In genomic region chr20:38628580-38629470, GRCh38 we compare ENCODE assay signal across 32 cellular contexts. TPM values are rescaled to one million over a fixed set of nuclear protein-coding genes. Genes with fewer than 3 reads are reported as not detected.
DNase-seq lines count a peak whose midpoint lies in the region; ATAC-seq and TF ChIP-seq lines count a peak whose summit lies in the region.
"Had no signal": no experiment of that assay in that cellular context is flagged by ENCODE, and none has a peak within 500 bp of the region (broad histone marks: within the 10 kb centered on the region; RNA-seq: fewer than 3 reads in every experiment).

No MANE protein-coding gene starts in this region.

- H3K56ac ChIP-seq in H9 (ENCODE audit: insufficient read length, low read depth, low read length), result no peak overlapping the region

- intact Hi-C loops in left colon (cut with DNase I, micrococcal nuclease), result no loop called here
- intact Hi-C loops in activated T-helper 2 cell treated with anti-CD3 and anti-CD28 coated beads, Interferon-gamma antibody, Interleukin-2, Interleukin-4, amounts not matched to agents 10 μg/mL and 5 μg/mL and 100 μg/mL, durations not matched to agents 14 hours and 24 hours and 36 hours (cut with micrococcal nuclease), result no loop called here

- H3K27me3 ChIP-seq in DOHH2 (ENCODE audit: control insufficient read depth, low read length) (no peaks in the 10 kb centered on the region), H9 (ENCODE audit: insufficient read depth, low read length) (no peaks in the 10 kb centered on the region)
- H3K27me3 ChIP-seq: BE2C, hepatocyte had no signal

- DNase-seq in H9, result peak; percentile 53
- no peak for DNase-seq in SK-N-MC (ENCODE audit: low read depth, low spot score)
- no peak for DNase-seq in left colon
- no peak for DNase-seq in activated T-helper 2 cell treated with anti-CD3 and anti-CD28 coated beads, Interferon-gamma antibody, Interleukin-2, Interleukin-4, amounts not matched to agents 10 μg/mL and 5 μg/mL and 100 μg/mL, durations not matched to agents 14 hours and 24 hours and 36 hours (ENCODE audit: low spot score)
- DNase-seq: activated CD4-positive, alpha-beta T cell treated with anti-CD3 and anti-CD28 coated beads for 4 hours; activated CD8-positive, alpha-beta memory T cell treated with anti-CD3 and anti-CD28 coated beads for 24 hours; activated naive CD4-positive, alpha-beta T cell treated with Interleukin-2 at 50 U/mL for 16 hours; activated T-cell treated with anti-CD3 and anti-CD28 coated beads, Interleukin-2, amount 50 U/mL, for 1 hour; BE2C; cerebellar nuclear complex; DMS79; gastrocnemius medialis; GM23248; IMR-90; midbrain; naive thymus-derived CD8-positive, alpha-beta T cell; NCI-H1105; NCI-H2029 treated with DMSO at 0.1 percent for 48 hours; NCI-H446 treated with DMSO at 0.1 percent for 48 hours; occipital lobe; stimulated activated naive CD8-positive, alpha-beta T cell treated with anti-CD3 and anti-CD28 coated beads, Interleukin-15, Interleukin-2, amounts not matched to agents 100 U/mL and 50 U/mL, for 24 hours had no signal

- H3K9me3 Mint-ChIP-seq in H9, result no peaks in the 10 kb centered on the region
- H3K9me3 Mint-ChIP-seq in activated T-helper 2 cell treated with anti-CD3 and anti-CD28 coated beads, Interferon-gamma antibody, Interleukin-2, Interleukin-4, amounts not matched to agents 10 μg/mL and 5 μg/mL and 100 μg/mL, durations not matched to agents 14 hours and 24 hours and 36 hours, result no peaks in the 10 kb centered on the region
- H3K9me3 Mint-ChIP-seq: T-helper 2 cell treated with Interferon-gamma antibody and Interleukin-4, amounts not matched to agents 5 μg/mL and 100 μg/mL, for 36 hours had no signal

- peak overlapping the region; percentile 61 for H3K18ac ChIP-seq in H9 (ENCODE audit: insufficient read length, low read depth, low read length)

- H3K4me1 ChIP-seq in DOHH2 (ENCODE audit: control insufficient read depth, low read length) (peaks cover 7% of the 10 kb centered on the region), H9 (ENCODE audit: insufficient read depth, low read length) (no peaks in the 10 kb centered on the region; the same call in 1 of the 2 replicates)
- H3K4me1 ChIP-seq: BE2C, gastrocnemius medialis had no signal

- no peak overlapping the region for H4K8ac ChIP-seq in H9 (replicated peaks; ENCODE audit: insufficient read length, low read depth, low read length)

- no peaks in the 10 kb centered on the region for H3K79me1 ChIP-seq in H9 (ENCODE audit: insufficient read depth, low read depth, low read length, poor library complexity, severe bottlenecking)

- H3K4me2 ChIP-seq in DOHH2 (ENCODE audit: low read length) (0 out of 2 replicates have a peak overlapping the region, but pooled peaks have one; percentile 21), H9 (ENCODE audit: insufficient read depth, insufficient read length, low read length) (no peak overlapping the region)
- H3K4me2 ChIP-seq: hepatocyte had no signal

- no CpG with 5 or more reads among the region's 9 CpGs for WGBS in H9 (ENCODE audit: extremely low coverage, insufficient read length, low lambda C conversion rate)

- no peak overlapping the region for H3T11ph ChIP-seq in H9 (ENCODE audit: low read length)

- H2BK120ac ChIP-seq in H9 (ENCODE audit: low read depth, low read length, poor library complexity, severe bottlenecking), result no peak overlapping the region

- H3K9me2 ChIP-seq in DOHH2 (replicated peaks; ENCODE audit: control insufficient read depth, low read length), result no peaks in the 10 kb centered on the region

- no peak overlapping the region for H2BK12ac ChIP-seq in H9 (ENCODE audit: insufficient read length, low read depth, low read length)

- ATAC-seq in left colon (peak; percentile 69), HG03139 (IDR thresholded peaks at IDR 0.05; ENCODE audit: unreplicated experiment) (no peak), GM21528 (IDR thresholded peaks at IDR 0.05; ENCODE audit: low FRiP score, unreplicated experiment) (no peak)
- ATAC-seq: gastrocnemius medialis; naive thymus-derived CD8-positive, alpha-beta T cell; stimulated activated naive CD8-positive, alpha-beta T cell treated with anti-CD3 and anti-CD28 coated beads, Interleukin-15, Interleukin-2, amounts not matched to agents 100 U/mL and 50 U/mL, for 24 hours had no signal

- no peak overlapping the region for H3K9ac ChIP-seq in H9 (ENCODE audit: extremely low read depth, insufficient read length, low read length)
- H3K9ac ChIP-seq in SK-N-MC (ENCODE audit: insufficient read length), result no peak overlapping the region
- H3K9ac ChIP-seq: GM23248 had no signal

- H3K27ac Mint-ChIP-seq in H9, result peak overlapping the region in 2 of 3 experiments; percentile 66 to 68; a peak in 1 of 7 replicates
- H3K27ac Mint-ChIP-seq in activated T-helper 2 cell treated with anti-CD3 and anti-CD28 coated beads, Interferon-gamma antibody, Interleukin-2, Interleukin-4, amounts not matched to agents 10 μg/mL and 5 μg/mL and 100 μg/mL, durations not matched to agents 14 hours and 24 hours and 36 hours, result no peak overlapping the region
- H3K27ac Mint-ChIP-seq: naive thymus-derived CD8-positive, alpha-beta T cell; T-helper 2 cell treated with Interferon-gamma antibody and Interleukin-4, amounts not matched to agents 5 μg/mL and 100 μg/mL, for 36 hours had no signal

- no peaks in the 10 kb centered on the region; the same call in 1 of the 2 replicates for H3K27me3 Mint-ChIP-seq in H9 (ENCODE audit: low read depth)
- peaks cover 1% of the 10 kb centered on the region for H3K27me3 Mint-ChIP-seq in activated T-helper 2 cell treated with anti-CD3 and anti-CD28 coated beads, Interferon-gamma antibody, Interleukin-2, Interleukin-4, amounts not matched to agents 10 μg/mL and 5 μg/mL and 100 μg/mL, durations not matched to agents 14 hours and 24 hours and 36 hours (ENCODE audit: low read depth)

- H3K14ac ChIP-seq in H9 (ENCODE audit: insufficient read depth, low read length), result no peak overlapping the region

- no peak overlapping the region for H4K91ac ChIP-seq in H9 (ENCODE audit: insufficient read length, low read depth, low read length)

- peaks cover 16 to 19% of the 10 kb centered on the region in 2 experiments for H3K4me1 Mint-ChIP-seq in H9
- H3K4me1 Mint-ChIP-seq in activated T-helper 2 cell treated with anti-CD3 and anti-CD28 coated beads, Interferon-gamma antibody, Interleukin-2, Interleukin-4, amounts not matched to agents 10 μg/mL and 5 μg/mL and 100 μg/mL, durations not matched to agents 14 hours and 24 hours and 36 hours (ENCODE audit: low read depth), result peaks cover 3% of the 10 kb centered on the region

- H3K4me3 ChIP-seq in DOHH2 (ENCODE audit: low read length) (no peak overlapping the region), SK-N-MC (no peak overlapping the region)
- H3K4me3 ChIP-seq: gastrocnemius medialis, GM23248, hepatocyte, thoracic aorta had no signal

- no peak overlapping the region for H4K5ac ChIP-seq in H9 (ENCODE audit: insufficient read length, low read depth, low read length)

- H3K23ac ChIP-seq in H9 (ENCODE audit: insufficient read length, low read depth, low read length), result no peak overlapping the region

- H3K79me2 ChIP-seq in DOHH2 (ENCODE audit: control insufficient read depth, low read length) (no peaks in the 10 kb centered on the region), H9 (ENCODE audit: insufficient read depth, low read length) (no peaks in the 10 kb centered on the region)
- H3K79me2 ChIP-seq: hepatocyte had no signal

- no peak overlapping the region for H2AFZ ChIP-seq in H9 (ENCODE audit: low read length)
- H2AFZ ChIP-seq: GM23248, hepatocyte had no signal

- H3K9me3 ChIP-seq in DOHH2 (ENCODE audit: control insufficient read depth, insufficient read depth, low read length), result no peaks in the 10 kb centered on the region
- no peaks in the 10 kb centered on the region for H3K9me3 ChIP-seq in H9 (ENCODE audit: control insufficient read depth, low read depth, low read length)
- no peaks in the 10 kb centered on the region for H3K9me3 ChIP-seq in SK-N-MC (ENCODE audit: low read depth, low read length)
- H3K9me3 ChIP-seq: BE2C, gastrocnemius medialis had no signal

- H2AK5ac ChIP-seq in H9 (ENCODE audit: insufficient read length, low read length), result no peak overlapping the region

- no peak overlapping the region for H3K4me3 Mint-ChIP-seq in H9
- H3K4me3 Mint-ChIP-seq in activated T-helper 2 cell treated with anti-CD3 and anti-CD28 coated beads, Interferon-gamma antibody, Interleukin-2, Interleukin-4, amounts not matched to agents 10 μg/mL and 5 μg/mL and 100 μg/mL, durations not matched to agents 14 hours and 24 hours and 36 hours (ENCODE audit: low read depth), result no peak overlapping the region
- H3K4me3 Mint-ChIP-seq: brain; naive thymus-derived CD8-positive, alpha-beta T cell; T-helper 2 cell treated with Interferon-gamma antibody and Interleukin-4, amounts not matched to agents 5 μg/mL and 100 μg/mL, for 36 hours had no signal

- no peaks in the 10 kb centered on the region; a peak in 3 of 7 replicates for H3K36me3 Mint-ChIP-seq in H9 (ENCODE audit: insufficient read depth in 1 of 3, low read depth in 3 of 3)
- H3K36me3 Mint-ChIP-seq in activated T-helper 2 cell treated with anti-CD3 and anti-CD28 coated beads, Interferon-gamma antibody, Interleukin-2, Interleukin-4, amounts not matched to agents 10 μg/mL and 5 μg/mL and 100 μg/mL, durations not matched to agents 14 hours and 24 hours and 36 hours (ENCODE audit: low read depth), result no peaks in the 10 kb centered on the region
- H3K36me3 Mint-ChIP-seq: brain; naive thymus-derived CD8-positive, alpha-beta T cell had no signal

- H3K23me2 ChIP-seq in H9 (ENCODE audit: insufficient read length, low read depth, low read length, poor library complexity, severe bottlenecking), result no peaks in the 10 kb centered on the region

- H4K20me1 ChIP-seq in DOHH2 (ENCODE audit: control insufficient read depth, insufficient read depth, low read depth, low read length), result no peaks in the 10 kb centered on the region
- no peaks in the 10 kb centered on the region for H4K20me1 ChIP-seq in H9 (ENCODE audit: control insufficient read depth, insufficient read depth, insufficient read length)

- no peak overlapping the region for H2BK5ac ChIP-seq in H9 (ENCODE audit: insufficient read length, low read length)

- no peak overlapping the region for H2BK15ac ChIP-seq in H9 (ENCODE audit: low read depth, low read length)

- H3K36me3 ChIP-seq in DOHH2 (ENCODE audit: control insufficient read depth, low read length), result no peaks in the 10 kb centered on the region
- H3K36me3 ChIP-seq in SK-N-MC (ENCODE audit: insufficient read depth, low read length), result no peaks in the 10 kb centered on the region
- H3K36me3 ChIP-seq: BE2C, gastrocnemius medialis, thoracic aorta had no signal

- H3K27ac ChIP-seq in DOHH2 (ENCODE audit: low read depth, low read length), result no peak overlapping the region
- no peak overlapping the region for H3K27ac ChIP-seq in H9 (ENCODE audit: insufficient read length, low read depth, low read length)
- peak overlapping the region; percentile 30; the same call in 1 of the 2 replicates for H3K27ac ChIP-seq in SK-N-MC
- H3K27ac ChIP-seq: gastrocnemius medialis, GM23248, hepatocyte, thoracic aorta had no signal

- no peak overlapping the region for H2BK20ac ChIP-seq in H9 (ENCODE audit: low read depth, low read length, poor library complexity, severe bottlenecking)

- H3K4ac ChIP-seq in H9 (ENCODE audit: low read depth, low read length), result no peak overlapping the region

- H3F3A ChIP-seq in DOHH2 (ENCODE audit: control insufficient read depth, insufficient read depth), result no peaks in the 10 kb centered on the region

- TF ChIP-seq CTCF in DOHH2 (IDR thresholded peaks at IDR 0.05; ENCODE audit: low read depth, low read length, poor library complexity, severe bottlenecking) (no peak), H9 (conservative IDR thresholded peaks at IDR 0.05) (no peak)

RNA-seq across cellular contexts. Expression of gene ARHGAP40, which starts 27.2 kb away (rescaled TPM):
- total RNA-seq in H9 (2021) (0.17 and 0.26 TPM in 2 replicates), left colon (not detected)
- not detected in 2 replicates for total RNA-seq in activated T-helper 2 cell treated with anti-CD3 and anti-CD28 coated beads, Interferon-gamma antibody, Interleukin-2, Interleukin-4, amounts not matched to agents 10 μg/mL and 5 μg/mL and 100 μg/mL, durations not matched to agents 14 hours and 24 hours and 36 hours
- total RNA-seq: dermis microvascular lymphatic vessel endothelial cell; gastrocnemius medialis; GM23248; IMR-90; naive thymus-derived CD8-positive, alpha-beta T cell; occipital lobe; OCI-LY7; skeletal muscle tissue; thoracic aorta had no signal

RNA-seq across cellular contexts. Expression of gene ADIG, which starts 47.8 kb away (rescaled TPM):
- not detected in 2 replicates for total RNA-seq in H9 (2021)
- total RNA-seq in left colon, result not detected
- total RNA-seq in activated T-helper 2 cell treated with anti-CD3 and anti-CD28 coated beads, Interferon-gamma antibody, Interleukin-2, Interleukin-4, amounts not matched to agents 10 μg/mL and 5 μg/mL and 100 μg/mL, durations not matched to agents 14 hours and 24 hours and 36 hours, result not detected in 2 replicates
- total RNA-seq: dermis microvascular lymphatic vessel endothelial cell; gastrocnemius medialis; GM23248; hepatocyte; IMR-90; liver; naive thymus-derived CD8-positive, alpha-beta T cell; occipital lobe; OCI-LY7; skeletal muscle tissue; thoracic aorta had no signal
